Comparison of ENCODE assay signal across 1 cellular context in the genomic region with DNA sequence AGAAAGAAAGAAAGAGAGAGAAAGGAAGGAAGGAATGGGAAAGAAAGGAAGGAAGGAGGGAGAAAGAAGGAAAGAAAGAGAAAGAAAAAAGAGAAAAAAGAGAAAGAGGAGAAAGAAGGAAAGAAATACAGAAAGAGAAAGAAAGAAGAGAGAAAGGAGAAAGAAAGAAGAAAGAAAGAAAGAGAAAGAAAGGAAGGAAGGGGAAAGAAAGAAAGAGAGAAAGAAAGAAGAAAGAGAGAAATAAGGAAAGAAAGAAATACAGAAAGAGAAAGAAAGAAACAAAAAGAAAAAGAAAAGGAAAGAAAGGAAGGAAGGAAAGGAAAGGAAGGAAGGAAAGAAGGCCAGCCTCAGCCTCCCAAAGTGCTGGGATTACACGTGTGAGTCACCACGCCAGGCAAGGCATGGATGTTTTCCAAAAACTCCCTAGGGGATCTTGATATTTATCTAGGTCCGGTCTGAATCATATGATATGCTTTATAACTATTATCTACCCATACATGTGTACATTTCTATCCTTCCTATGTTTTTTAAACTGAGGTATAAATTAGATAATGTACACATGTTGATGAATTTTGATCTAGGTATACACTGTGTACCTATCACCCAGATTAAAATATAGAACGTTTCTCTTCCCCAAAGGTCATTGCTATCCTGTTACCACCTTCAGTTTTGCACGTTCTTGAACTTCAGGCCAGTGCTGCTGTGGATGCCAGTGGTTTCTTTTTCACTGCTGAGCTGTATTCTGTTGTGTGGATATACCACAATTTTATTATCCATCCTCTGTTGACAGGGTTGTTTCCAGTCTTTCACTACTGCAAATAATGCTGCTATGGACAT.
TF ChIP-seq lines count a peak whose summit lies in the region.

No MANE protein-coding gene starts in this region.

TF ChIP-seq in SK-N-SH, 30 proteins besides CTCF, POLR2A, EP300 and RAD21 (continued from another document):
- TF ChIP-seq JUND (IDR thresholded peaks at IDR 0.05), result 0 out of 2 replicates have a peak, but pooled peaks have one; percentile 16
- TF ChIP-seq CHD2 (IDR thresholded peaks at IDR 0.05; ENCODE audit: low read length, partially characterized antibody), result no peak
- no peak for TF ChIP-seq TEAD4 (IDR thresholded peaks at IDR 0.05; ENCODE audit: borderline replicate concordance, insufficient read depth)
- no peak for TF ChIP-seq FOXJ3 (CRISPR knock-in tag; IDR thresholded peaks at IDR 0.05)
- TF ChIP-seq, protein P1, sequence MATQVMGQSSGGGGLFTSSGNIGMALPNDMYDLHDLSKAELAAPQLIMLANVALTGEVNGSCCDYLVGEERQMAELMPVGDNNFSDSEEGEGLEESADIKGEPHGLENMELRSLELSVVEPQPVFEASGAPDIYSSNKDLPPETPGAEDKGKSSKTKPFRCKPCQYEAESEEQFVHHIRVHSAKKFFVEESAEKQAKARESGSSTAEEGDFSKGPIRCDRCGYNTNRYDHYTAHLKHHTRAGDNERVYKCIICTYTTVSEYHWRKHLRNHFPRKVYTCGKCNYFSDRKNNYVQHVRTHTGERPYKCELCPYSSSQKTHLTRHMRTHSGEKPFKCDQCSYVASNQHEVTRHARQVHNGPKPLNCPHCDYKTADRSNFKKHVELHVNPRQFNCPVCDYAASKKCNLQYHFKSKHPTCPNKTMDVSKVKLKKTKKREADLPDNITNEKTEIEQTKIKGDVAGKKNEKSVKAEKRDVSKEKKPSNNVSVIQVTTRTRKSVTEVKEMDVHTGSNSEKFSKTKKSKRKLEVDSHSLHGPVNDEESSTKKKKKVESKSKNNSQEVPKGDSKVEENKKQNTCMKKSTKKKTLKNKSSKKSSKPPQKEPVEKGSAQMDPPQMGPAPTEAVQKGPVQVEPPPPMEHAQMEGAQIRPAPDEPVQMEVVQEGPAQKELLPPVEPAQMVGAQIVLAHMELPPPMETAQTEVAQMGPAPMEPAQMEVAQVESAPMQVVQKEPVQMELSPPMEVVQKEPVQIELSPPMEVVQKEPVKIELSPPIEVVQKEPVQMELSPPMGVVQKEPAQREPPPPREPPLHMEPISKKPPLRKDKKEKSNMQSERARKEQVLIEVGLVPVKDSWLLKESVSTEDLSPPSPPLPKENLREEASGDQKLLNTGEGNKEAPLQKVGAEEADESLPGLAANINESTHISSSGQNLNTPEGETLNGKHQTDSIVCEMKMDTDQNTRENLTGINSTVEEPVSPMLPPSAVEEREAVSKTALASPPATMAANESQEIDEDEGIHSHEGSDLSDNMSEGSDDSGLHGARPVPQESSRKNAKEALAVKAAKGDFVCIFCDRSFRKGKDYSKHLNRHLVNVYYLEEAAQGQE (IDR thresholded peaks at IDR 0.05; ENCODE audit: low read depth, low read length), result no peak
- peak; percentile 50; the same call in 1 of the 2 replicates for TF ChIP-seq FOSL2 (IDR thresholded peaks at IDR 0.05; ENCODE audit: borderline replicate concordance, low read depth)
